ENCODE assay signal across 17 cellular contexts in genomic region chr2:146634256-146635068, GRCh38.
DNase-seq lines count a peak whose midpoint lies in the region; ATAC-seq and TF ChIP-seq lines count a peak whose summit lies in the region.
"Had no signal": no experiment of that assay in that cellular context is flagged by ENCODE, and none has a peak within 500 bp of the region (broad histone marks: within the 10 kb centered on the region; RNA-seq: fewer than 3 reads in every experiment).

No MANE protein-coding gene starts in this region.

- no peak overlapping the region for H3K14ac ChIP-seq in neuronal stem cell (ENCODE audit: low read length)

- no peaks in the 10 kb centered on the region for H3K36me3 ChIP-seq in PC-9 (ENCODE audit: low read depth)
- H3K36me3 ChIP-seq in fibroblast of lung (ENCODE audit: control insufficient read depth, insufficient read depth, low read length), result no peaks in the 10 kb centered on the region
- H3K36me3 ChIP-seq in neuronal stem cell (replicated peaks in 1 of 2; ENCODE audit: control insufficient read depth in 2 of 2, insufficient read depth in 2 of 2, low read length in 2 of 2), result no peaks in the 10 kb centered on the region
- H3K36me3 ChIP-seq: colonic mucosa, thoracic aorta had no signal

- H3K36me3 Mint-ChIP-seq in activated CD8-positive, alpha-beta T cell treated with anti-CD3 and anti-CD28 coated beads, Interleukin-2, amount 10 ng/mL, durations not matched to agents 7 days and 5 days (ENCODE audit: low read depth), result no peaks in the 10 kb centered on the region
- H3K36me3 Mint-ChIP-seq: activated naive CD4-positive, alpha-beta T cell treated with anti-CD3 and anti-CD28 coated beads, Interleukin-2, amount 50 U/mL, for 24 hours; natural killer cell had no signal

- no peak overlapping the region for H2AK5ac ChIP-seq in neuronal stem cell (ENCODE audit: low read depth, low read length)

- no peak overlapping the region for H2BK120ac ChIP-seq in neuronal stem cell (ENCODE audit: low read depth, low read length)

- H3K4me3 Mint-ChIP-seq in activated CD8-positive, alpha-beta T cell treated with anti-CD3 and anti-CD28 coated beads, Interleukin-2, amount 10 ng/mL, durations not matched to agents 7 days and 5 days, result no peak overlapping the region
- H3K4me3 Mint-ChIP-seq: activated naive CD4-positive, alpha-beta T cell treated with anti-CD3 and anti-CD28 coated beads, Interleukin-2, amount 50 U/mL, for 24 hours; natural killer cell had no signal

- no peaks in the 10 kb centered on the region for H3K79me2 ChIP-seq in PC-9 (ENCODE audit: low read depth)
- H3K79me2 ChIP-seq in fibroblast of lung (ENCODE audit: control insufficient read depth, insufficient read depth, low read length), result no peaks in the 10 kb centered on the region

- CTCF ChIA-PET in PC-9 (lab: Charles Lee), result interaction anchor here (1.3 kb wide), 1 partner anchor 55 kb away, joined by 3 read pairs; no protein-coding TSS in a partner anchor
- CTCF ChIA-PET in activated CD8-positive, alpha-beta T cell treated with anti-CD3 and anti-CD28 coated beads, Interleukin-2, amount 10 ng/mL, durations not matched to agents 7 days and 5 days (lab: Charles Lee), result no interaction called here

- H3K79me1 ChIP-seq in neuronal stem cell (ENCODE audit: low read depth, low read length), result no peaks in the 10 kb centered on the region

- H3K9me3 Mint-ChIP-seq in activated CD8-positive, alpha-beta T cell treated with anti-CD3 and anti-CD28 coated beads, Interleukin-2, amount 10 ng/mL, durations not matched to agents 7 days and 5 days (ENCODE audit: insufficient read depth), result peaks cover 7% of the 10 kb centered on the region

- H3K9ac ChIP-seq in fibroblast of lung (ENCODE audit: insufficient read depth, low read length), result no peak overlapping the region
- no peak overlapping the region for H3K9ac ChIP-seq in neuronal stem cell (ENCODE audit: low read depth, low read length, poor library complexity)

- no peak for ATAC-seq in activated CD8-positive, alpha-beta T cell treated with anti-CD3 and anti-CD28 coated beads, Interleukin-2, amount 10 ng/mL, durations not matched to agents 7 days and 5 days
- ATAC-seq: GM12878, natural killer cell had no signal

- H3K18ac ChIP-seq in neuronal stem cell (ENCODE audit: low read length), result no peak overlapping the region

- H4K20me1 ChIP-seq in PC-9 (ENCODE audit: insufficient read depth) (no peaks in the 10 kb centered on the region), fibroblast of lung (ENCODE audit: control insufficient read depth, extremely low read depth, insufficient read depth, low read length) (no peaks in the 10 kb centered on the region)

- no peak overlapping the region for H2BK15ac ChIP-seq in neuronal stem cell (ENCODE audit: low read length)

- H3K23ac ChIP-seq in neuronal stem cell (ENCODE audit: low read depth, low read length, poor library complexity), result no peak overlapping the region

- H3K4me1 ChIP-seq in PC-9 (replicated peaks; ENCODE audit: insufficient read depth), result no peaks in the 10 kb centered on the region
- H3K4me1 ChIP-seq in fibroblast of lung (ENCODE audit: control insufficient read depth, extremely low read depth, insufficient read depth, low read length), result no peaks in the 10 kb centered on the region
- H3K4me1 ChIP-seq in neuronal stem cell (ENCODE audit: control insufficient read depth in 2 of 2, insufficient read depth in 1 of 2, low read depth in 1 of 2, low read length in 2 of 2), result no peaks in the 10 kb centered on the region
- H3K4me1 ChIP-seq: colonic mucosa had no signal

- H3K4me1 Mint-ChIP-seq in activated CD8-positive, alpha-beta T cell treated with anti-CD3 and anti-CD28 coated beads, Interleukin-2, amount 10 ng/mL, durations not matched to agents 7 days and 5 days (ENCODE audit: low read depth), result no peaks in the 10 kb centered on the region
- H3K4me1 Mint-ChIP-seq: activated naive CD4-positive, alpha-beta T cell treated with anti-CD3 and anti-CD28 coated beads, Interleukin-2, amount 50 U/mL, for 24 hours; natural killer cell had no signal

- no TSS peak for BruUV-seq in PC-9 (replicated peaks; lab: Mats Ljungman, UMichigan)

- intact Hi-C loops in PC-9 (cut with micrococcal nuclease; ENCODE audit: unreplicated experiment), result loop anchor here (1.0 kb wide), 2 partner anchors 32 to 55 kb away; no protein-coding TSS in a partner anchor

- H3F3A ChIP-seq in PC-9 (ENCODE audit: insufficient read depth, low read depth), result no peaks in the 10 kb centered on the region

- H2AFZ ChIP-seq in PC-9, result no peak overlapping the region
- H2AFZ ChIP-seq in fibroblast of lung (ENCODE audit: low read length), result no peak overlapping the region
- no peak overlapping the region for H2AFZ ChIP-seq in neuronal stem cell (ENCODE audit: low read length)

- H3K4me2 ChIP-seq in PC-9 (no peak overlapping the region), fibroblast of lung (ENCODE audit: extremely low read depth, insufficient read depth, low read length) (no peak overlapping the region), neuronal stem cell (ENCODE audit: insufficient read depth, low read length, poor library complexity, severe bottlenecking) (no peak overlapping the region)

- no peak overlapping the region for H3K27ac Mint-ChIP-seq in activated CD8-positive, alpha-beta T cell treated with anti-CD3 and anti-CD28 coated beads, Interleukin-2, amount 10 ng/mL, durations not matched to agents 7 days and 5 days
- H3K27ac Mint-ChIP-seq: activated naive CD4-positive, alpha-beta T cell treated with anti-CD3 and anti-CD28 coated beads, Interleukin-2, amount 50 U/mL, for 24 hours; natural killer cell had no signal

- H3K9me3 ChIP-seq in PC-9 (ENCODE audit: insufficient read depth, low read depth) (no peaks in the 10 kb centered on the region), fibroblast of lung (ENCODE audit: control insufficient read depth, insufficient read depth, low read depth, low read length) (no peaks in the 10 kb centered on the region), neuronal stem cell (replicated peaks in 1 of 2; ENCODE audit: control insufficient read depth in 2 of 2, insufficient read depth in 1 of 2, low read depth in 1 of 2, low read length in 2 of 2) (no peaks in the 10 kb centered on the region)
- H3K9me3 ChIP-seq: colonic mucosa, thoracic aorta had no signal

- no peak overlapping the region for H4K8ac ChIP-seq in neuronal stem cell (ENCODE audit: low read depth, low read length)

- no CpG with 5 or more reads among the region's 8 CpGs for WGBS in neuronal stem cell (ENCODE audit: extremely low coverage in 2 of 2, insufficient read length in 2 of 2, insufficient replicate concordance in 1 of 2), 2 donors

- H3K27me3 ChIP-seq in PC-9 (ENCODE audit: insufficient read depth, low read depth) (no peaks in the 10 kb centered on the region), fibroblast of lung (ENCODE audit: control insufficient read depth, insufficient read depth, low read length) (no peaks in the 10 kb centered on the region), neuronal stem cell (ENCODE audit: control insufficient read depth in 3 of 3, insufficient read depth in 3 of 3, low read depth in 1 of 3, low read length in 3 of 3) (no peaks in the 10 kb centered on the region)
- H3K27me3 ChIP-seq: colonic mucosa had no signal

- POLR2A ChIA-PET in PC-9 (lab: Charles Lee; ENCODE audit: unreplicated experiment), result interaction anchor here (0.6 kb wide), 1 partner anchor 32 kb away, joined by 5 read pairs; no protein-coding TSS in a partner anchor
- POLR2A ChIA-PET in activated CD8-positive, alpha-beta T cell treated with anti-CD3 and anti-CD28 coated beads, Interleukin-2, amount 10 ng/mL, durations not matched to agents 7 days and 5 days (lab: Charles Lee), result no interaction called here

- no peaks in the 10 kb centered on the region for H3K27me3 Mint-ChIP-seq in activated CD8-positive, alpha-beta T cell treated with anti-CD3 and anti-CD28 coated beads, Interleukin-2, amount 10 ng/mL, durations not matched to agents 7 days and 5 days (ENCODE audit: low read depth)
- H3K27me3 Mint-ChIP-seq: activated naive CD4-positive, alpha-beta T cell treated with anti-CD3 and anti-CD28 coated beads, Interleukin-2, amount 50 U/mL, for 24 hours had no signal

- no peak overlapping the region for H4K91ac ChIP-seq in neuronal stem cell (ENCODE audit: low read depth, low read length, poor library complexity)

- DNase-seq in GM04504 (ENCODE audit: low read depth) (peak; percentile 41), PC-9 (peak; percentile 45 to 51), fibroblast of lung (ENCODE audit: low read depth in 2 of 2) (peak; percentile 32 to 96), skeletal muscle cell (ENCODE audit: low read depth) (peak; percentile 45), neuronal stem cell (ENCODE audit: low spot score) (no peak)
- DNase-seq in stimulated activated CD4-positive, alpha-beta T cell treated with anti-CD3 and anti-CD28 coated beads, Interleukin-12 subunit alpha, Interleukin-12 subunit beta, amount 100 ng/mL, for 4 hours, result no peak
- DNase-seq in activated CD8-positive, alpha-beta T cell treated with anti-CD3 and anti-CD28 coated beads, Interleukin-2, amount 10 ng/mL, durations not matched to agents 7 days and 5 days, result no peak
- no peak for DNase-seq in activated CD4-positive, alpha-beta T cell treated with anti-CD3 and anti-CD28 coated beads for 1 hour
- DNase-seq: colonic mucosa, kidney, natural killer cell, NCI-H1048, NCI-H524 treated with DMSO at 0.1 percent for 48 hours, SHP77 had no signal

- H3K9me2 ChIP-seq in PC-9 (ENCODE audit: insufficient read depth), result no peaks in the 10 kb centered on the region

- H3K4me3 ChIP-seq in PC-9 (no peak overlapping the region), fibroblast of lung (replicated peaks in 1 of 4; ENCODE audit: control extremely low read depth in 1 of 4, insufficient read depth in 1 of 4, low read depth in 3 of 4, low read length in 4 of 4) (no peak overlapping the region), skeletal muscle cell (ENCODE audit: low read depth, low read length) (no peak overlapping the region), neuronal stem cell (ENCODE audit: low read length in 2 of 2) (no peak overlapping the region)
- H3K4me3 ChIP-seq: colonic mucosa, GM12878, thoracic aorta had no signal

- H2BK5ac ChIP-seq in neuronal stem cell (ENCODE audit: low read length), result no peak overlapping the region

- no peak overlapping the region for H3K27ac ChIP-seq in PC-9
- no peak overlapping the region for H3K27ac ChIP-seq in fibroblast of lung (ENCODE audit: insufficient read depth, low read length)
- no peak overlapping the region for H3K27ac ChIP-seq in neuronal stem cell (replicated peaks; ENCODE audit: low read length)
- H3K27ac ChIP-seq: colonic mucosa, thoracic aorta had no signal

- no peak overlapping the region for H2BK12ac ChIP-seq in neuronal stem cell (ENCODE audit: low read length)

- TF ChIP-seq CTCF in PC-9 (conservative IDR thresholded peaks at IDR 0.05) (no peak), fibroblast of lung (conservative IDR thresholded peaks at IDR 0.05 in 1 of 2, IDR thresholded peaks at IDR 0.05 in 1 of 2; ENCODE audit: low read depth in 1 of 2, low read length in 2 of 2) (no peak)

- H3K4ac ChIP-seq in neuronal stem cell (ENCODE audit: low read length), result no peak overlapping the region

Comparison
In these comparisons a context has a peak if more than half of its experiments do, and no peak if none do; other contexts are left out.
1. DNase-seq: peak in GM04504 (single experiment), PC-9 (2 of 2), fibroblast of lung (2 of 2) and skeletal muscle cell (single experiment); none in stimulated activated CD4-positive, alpha-beta T cell treated with anti-CD3 and anti-CD28 coated beads, Interleukin-12 subunit alpha, Interleukin-12 subunit beta, amount 100 ng/mL, for 4 hours (single experiment), neuronal stem cell (single experiment), activated CD8-positive, alpha-beta T cell treated with anti-CD3 and anti-CD28 coated beads, Interleukin-2, amount 10 ng/mL, durations not matched to agents 7 days and 5 days (single experiment) and activated CD4-positive, alpha-beta T cell treated with anti-CD3 and anti-CD28 coated beads for 1 hour (single experiment).